24 cellular contexts compared by ENCODE assay signal in genomic region chr1:25531082-25531461, GRCh38. TPM values are rescaled to one million over a fixed set of nuclear protein-coding genes. Genes with fewer than 3 reads are reported as not detected.
A peak's percentile ranks its signal among the peaks of the same experiment; 100 is the strongest.
DNase-seq lines count a peak whose midpoint lies in the region; ATAC-seq and TF ChIP-seq lines count a peak whose summit lies in the region.
"Had no signal": no experiment of that assay in that cellular context is flagged by ENCODE, and none has a peak within 500 bp of the region (broad histone marks: within the 10 kb centered on the region; RNA-seq: fewer than 3 reads in every experiment).

No MANE protein-coding gene starts in this region.

- WGBS in neuronal stem cell (ENCODE audit: extremely low coverage in 2 of 2, insufficient read length in 2 of 2, insufficient replicate concordance in 1 of 2), 2 donors, result no CpG with 5 or more reads among the region's 11 CpGs
- no CpG with 5 or more reads among the region's 11 CpGs for WGBS in trophoblast cell (ENCODE audit: extremely low coverage, insufficient coverage, insufficient read length)

- H3K9ac ChIP-seq in neuronal stem cell (ENCODE audit: low read depth, low read length, poor library complexity) (no peak overlapping the region), trophoblast cell (ENCODE audit: low read length) (no peak overlapping the region)
- H3K9ac ChIP-seq: BLaER1 treated with 17β-estradiol and CSF1 and Interleukin-3, amounts not matched to agents 10 nM and 100 nM; GM23248 had no signal

- no peak overlapping the region for H4K12ac ChIP-seq in trophoblast cell (ENCODE audit: low read depth, low read length)

- H3K36me3 ChIP-seq in neuronal stem cell (replicated peaks in 1 of 2; ENCODE audit: control insufficient read depth in 2 of 2, insufficient read depth in 2 of 2, low read length in 2 of 2) (no peaks in the 10 kb centered on the region), upper lobe of right lung (no peaks in the 10 kb centered on the region), trophoblast cell (ENCODE audit: control insufficient read depth in 1 of 2, insufficient read depth in 2 of 2, low read length in 2 of 2) (no peaks in the 10 kb centered on the region)
- H3K36me3 ChIP-seq: BLaER1 treated with 17β-estradiol and CSF1 and Interleukin-3, amounts not matched to agents 10 nM and 100 nM had no signal

- H3K27ac ChIP-seq in neuronal stem cell (replicated peaks; ENCODE audit: low read length) (no peak overlapping the region), upper lobe of right lung (no peak overlapping the region), trophoblast cell (ENCODE audit: low read depth, low read length) (no peak overlapping the region)
- H3K27ac ChIP-seq: 22Rv1; BLaER1 treated with 17β-estradiol and CSF1 and Interleukin-3, amounts not matched to agents 10 nM and 100 nM; GM23248; HL-60 had no signal

- H3K9me3 Mint-ChIP-seq in activated naive CD4-positive, alpha-beta T cell treated with anti-CD3 and anti-CD28 coated beads, Interleukin-2, amount 10 ng/mL, durations not matched to agents 7 days and 5 days, result no peaks in the 10 kb centered on the region
- no peaks in the 10 kb centered on the region for H3K9me3 Mint-ChIP-seq in activated naive CD4-positive, alpha-beta T cell treated with anti-CD3 and anti-CD28 coated beads for 36 hours
- H3K9me3 Mint-ChIP-seq in natural killer cell treated with Interleukin-12 subunit alpha and Interleukin-12 subunit beta and Interleukin-15 and Interleukin-18, amount 100 ng/mL, for 72 hours, result no peaks in the 10 kb centered on the region
- H3K9me3 Mint-ChIP-seq in natural killer cell, result no peaks in the 10 kb centered on the region
- H3K9me3 Mint-ChIP-seq: CD8-positive, alpha-beta T cell had no signal

- no peak for DNase-seq in activated naive CD4-positive, alpha-beta T cell treated with anti-CD3 and anti-CD28 coated beads, Interleukin-2, amount 10 ng/mL, durations not matched to agents 7 days and 5 days
- no peak for DNase-seq in activated naive CD4-positive, alpha-beta T cell treated with anti-CD3 and anti-CD28 coated beads for 36 hours
- peak; percentile 48 for DNase-seq in natural killer cell treated with Interleukin-12 subunit alpha and Interleukin-12 subunit beta and Interleukin-15 and Interleukin-18, amount 100 ng/mL, for 72 hours (ENCODE audit: low spot score)
- DNase-seq in natural killer cell (no peak), neuronal stem cell (ENCODE audit: low spot score) (no peak), upper lobe of right lung (no peak), trophoblast cell (no peak)
- DNase-seq: CD8-positive, alpha-beta T cell; DMS153; GM23248; HCEC 1CT; KBM-7; MM.1S; NCI-H1048; NCI-H1417 treated with DMSO at 0.1 percent for 48 hours; NCI-H187 treated with DMSO at 0.1 percent for 48 hours; NCI-H2227 treated with DMSO at 0.1 percent for 48 hours; NCI-H510A treated with DMSO at 0.1 percent for 48 hours; NCI-H748 treated with DMSO at 0.1 percent for 48 hours; SHP77 treated with DMSO at 0.1 percent for 48 hours had no signal

- no peak for TF ChIP-seq CTCF in natural killer cell (IDR thresholded peaks at IDR 0.05)
- TF ChIP-seq CTCF in upper lobe of right lung (IDR thresholded peaks at IDR 0.05), result no peak

- no peak overlapping the region for H3K23ac ChIP-seq in neuronal stem cell (ENCODE audit: low read depth, low read length, poor library complexity)
- no peak overlapping the region for H3K23ac ChIP-seq in trophoblast cell (ENCODE audit: low read length)

- H3K27ac Mint-ChIP-seq in activated naive CD4-positive, alpha-beta T cell treated with anti-CD3 and anti-CD28 coated beads, Interleukin-2, amount 10 ng/mL, durations not matched to agents 7 days and 5 days, result peak overlapping the region; percentile 43
- H3K27ac Mint-ChIP-seq in activated naive CD4-positive, alpha-beta T cell treated with anti-CD3 and anti-CD28 coated beads for 36 hours, result no peak overlapping the region
- H3K27ac Mint-ChIP-seq in natural killer cell treated with Interleukin-12 subunit alpha and Interleukin-12 subunit beta and Interleukin-15 and Interleukin-18, amount 100 ng/mL, for 72 hours, result no peak overlapping the region
- no peak overlapping the region for H3K27ac Mint-ChIP-seq in natural killer cell
- H3K27ac Mint-ChIP-seq: CD8-positive, alpha-beta T cell had no signal

- H3K4me3 Mint-ChIP-seq in activated naive CD4-positive, alpha-beta T cell treated with anti-CD3 and anti-CD28 coated beads, Interleukin-2, amount 10 ng/mL, durations not matched to agents 7 days and 5 days, result no peak overlapping the region
- H3K4me3 Mint-ChIP-seq in activated naive CD4-positive, alpha-beta T cell treated with anti-CD3 and anti-CD28 coated beads for 36 hours, result no peak overlapping the region
- H3K4me3 Mint-ChIP-seq in natural killer cell treated with Interleukin-12 subunit alpha and Interleukin-12 subunit beta and Interleukin-15 and Interleukin-18, amount 100 ng/mL, for 72 hours, result no peak overlapping the region
- no peak overlapping the region for H3K4me3 Mint-ChIP-seq in natural killer cell
- H3K4me3 Mint-ChIP-seq: CD8-positive, alpha-beta T cell had no signal

- H2BK120ac ChIP-seq in neuronal stem cell (ENCODE audit: low read depth, low read length) (no peak overlapping the region), trophoblast cell (ENCODE audit: insufficient read depth, low read length, poor library complexity) (no peak overlapping the region)

- H2BK5ac ChIP-seq in neuronal stem cell (ENCODE audit: low read length) (no peak overlapping the region), trophoblast cell (ENCODE audit: low read depth, low read length, poor library complexity) (no peak overlapping the region)

- no peaks in the 10 kb centered on the region for H3K79me2 ChIP-seq in trophoblast cell (ENCODE audit: control insufficient read depth, insufficient read depth, low read length, poor library complexity)

- H3K36me3 Mint-ChIP-seq in activated naive CD4-positive, alpha-beta T cell treated with anti-CD3 and anti-CD28 coated beads, Interleukin-2, amount 10 ng/mL, durations not matched to agents 7 days and 5 days, result no peaks in the 10 kb centered on the region
- H3K36me3 Mint-ChIP-seq in activated naive CD4-positive, alpha-beta T cell treated with anti-CD3 and anti-CD28 coated beads for 36 hours (ENCODE audit: low read depth), result no peaks in the 10 kb centered on the region
- no peaks in the 10 kb centered on the region for H3K36me3 Mint-ChIP-seq in natural killer cell treated with Interleukin-12 subunit alpha and Interleukin-12 subunit beta and Interleukin-15 and Interleukin-18, amount 100 ng/mL, for 72 hours
- no peaks in the 10 kb centered on the region for H3K36me3 Mint-ChIP-seq in natural killer cell
- H3K36me3 Mint-ChIP-seq: CD8-positive, alpha-beta T cell had no signal

- H3K18ac ChIP-seq in neuronal stem cell (ENCODE audit: low read length), result peak overlapping the region; percentile 76
- no peak overlapping the region for H3K18ac ChIP-seq in trophoblast cell (ENCODE audit: low read length)

- no peaks in the 10 kb centered on the region for H3K9me3 ChIP-seq in neuronal stem cell (replicated peaks in 1 of 2; ENCODE audit: control insufficient read depth in 2 of 2, insufficient read depth in 1 of 2, low read depth in 1 of 2, low read length in 2 of 2)
- no peaks in the 10 kb centered on the region for H3K9me3 ChIP-seq in upper lobe of right lung
- H3K9me3 ChIP-seq in trophoblast cell (ENCODE audit: insufficient read depth, low read depth, low read length), result no peaks in the 10 kb centered on the region
- H3K9me3 ChIP-seq: BLaER1 treated with 17β-estradiol and CSF1 and Interleukin-3, amounts not matched to agents 10 nM and 100 nM had no signal

- no peak overlapping the region for H4K91ac ChIP-seq in neuronal stem cell (ENCODE audit: low read depth, low read length, poor library complexity)
- no peak overlapping the region for H4K91ac ChIP-seq in trophoblast cell (ENCODE audit: low read depth, low read length)

- H3K79me1 ChIP-seq in neuronal stem cell (ENCODE audit: low read depth, low read length) (no peaks in the 10 kb centered on the region), trophoblast cell (ENCODE audit: low read length) (no peaks in the 10 kb centered on the region)

- H3K4me2 ChIP-seq in neuronal stem cell (ENCODE audit: insufficient read depth, low read length, poor library complexity, severe bottlenecking), result no peak overlapping the region
- no peak overlapping the region for H3K4me2 ChIP-seq in trophoblast cell (ENCODE audit: low read length)
- H3K4me2 ChIP-seq: BLaER1 treated with 17β-estradiol and CSF1 and Interleukin-3, amounts not matched to agents 10 nM and 100 nM had no signal

- peak overlapping the region; percentile 59 for H2BK15ac ChIP-seq in neuronal stem cell (ENCODE audit: low read length)

- H3K14ac ChIP-seq in neuronal stem cell (ENCODE audit: low read length) (peak overlapping the region; percentile 17), trophoblast cell (ENCODE audit: low read length) (no peak overlapping the region)

- intact Hi-C loops in activated naive CD4-positive, alpha-beta T cell treated with anti-CD3 and anti-CD28 coated beads for 36 hours (cut with micrococcal nuclease), result no loop called here
- intact Hi-C loops in natural killer cell (cut with micrococcal nuclease), result no loop called here
- intact Hi-C loops in upper lobe of right lung (cut with DNase I), result no loop called here

- H3K27me3 Mint-ChIP-seq in activated naive CD4-positive, alpha-beta T cell treated with anti-CD3 and anti-CD28 coated beads, Interleukin-2, amount 10 ng/mL, durations not matched to agents 7 days and 5 days, result peaks cover 55% of the 10 kb centered on the region
- no peaks in the 10 kb centered on the region for H3K27me3 Mint-ChIP-seq in activated naive CD4-positive, alpha-beta T cell treated with anti-CD3 and anti-CD28 coated beads for 36 hours (ENCODE audit: low read depth)
- peaks cover 0 to 7% of the 10 kb centered on the region in 2 donors for H3K27me3 Mint-ChIP-seq in natural killer cell treated with Interleukin-12 subunit alpha and Interleukin-12 subunit beta and Interleukin-15 and Interleukin-18, amount 100 ng/mL, for 72 hours
- no peaks in the 10 kb centered on the region for H3K27me3 Mint-ChIP-seq in natural killer cell (ENCODE audit: low read depth in 2 of 2)

- H4K8ac ChIP-seq in neuronal stem cell (ENCODE audit: low read depth, low read length) (no peak overlapping the region), trophoblast cell (ENCODE audit: low read depth, low read length) (no peak overlapping the region)

- peak overlapping the region; percentile 14 for H2AK5ac ChIP-seq in neuronal stem cell (ENCODE audit: low read depth, low read length)
- H2AK5ac ChIP-seq in trophoblast cell (ENCODE audit: low read length), result no peak overlapping the region

- H3K4me1 ChIP-seq in neuronal stem cell (ENCODE audit: control insufficient read depth in 2 of 2, insufficient read depth in 1 of 2, low read depth in 1 of 2, low read length in 2 of 2), result peaks cover 0 to 3% of the 10 kb centered on the region in 2 donors
- no peaks in the 10 kb centered on the region for H3K4me1 ChIP-seq in upper lobe of right lung
- no peaks in the 10 kb centered on the region for H3K4me1 ChIP-seq in trophoblast cell (ENCODE audit: control insufficient read depth in 1 of 2, insufficient read depth in 2 of 2, low read length in 2 of 2)

- no peak overlapping the region for H2AFZ ChIP-seq in neuronal stem cell (ENCODE audit: low read length)
- H2AFZ ChIP-seq in trophoblast cell (ENCODE audit: insufficient read depth, low read length, poor library complexity), result no peak overlapping the region
- H2AFZ ChIP-seq: GM23248 had no signal

- H3K4ac ChIP-seq in neuronal stem cell (ENCODE audit: low read length) (no peak overlapping the region), trophoblast cell (ENCODE audit: low read depth, low read length) (no peak overlapping the region)

- H3K4me1 Mint-ChIP-seq in activated naive CD4-positive, alpha-beta T cell treated with anti-CD3 and anti-CD28 coated beads, Interleukin-2, amount 10 ng/mL, durations not matched to agents 7 days and 5 days, result no peaks in the 10 kb centered on the region
- no peaks in the 10 kb centered on the region for H3K4me1 Mint-ChIP-seq in activated naive CD4-positive, alpha-beta T cell treated with anti-CD3 and anti-CD28 coated beads for 36 hours (ENCODE audit: low read depth)
- H3K4me1 Mint-ChIP-seq in natural killer cell treated with Interleukin-12 subunit alpha and Interleukin-12 subunit beta and Interleukin-15 and Interleukin-18, amount 100 ng/mL, for 72 hours (ENCODE audit: low read depth in 2 of 2), result peaks cover 0 to 6% of the 10 kb centered on the region in 2 donors
- no peaks in the 10 kb centered on the region for H3K4me1 Mint-ChIP-seq in natural killer cell

- peaks cover 0 to 21% (median 2%) of the 10 kb centered on the region in 3 experiments for H3K27me3 ChIP-seq in neuronal stem cell (ENCODE audit: control insufficient read depth in 3 of 3, insufficient read depth in 3 of 3, low read depth in 1 of 3, low read length in 3 of 3)
- no peaks in the 10 kb centered on the region for H3K27me3 ChIP-seq in upper lobe of right lung
- H3K27me3 ChIP-seq in trophoblast cell (ENCODE audit: insufficient read depth, low read length), result no peaks in the 10 kb centered on the region
- H3K27me3 ChIP-seq: BLaER1 treated with 17β-estradiol and CSF1 and Interleukin-3, amounts not matched to agents 10 nM and 100 nM had no signal

- no peak overlapping the region for H3K4me3 ChIP-seq in neuronal stem cell (ENCODE audit: low read length in 2 of 2)
- H3K4me3 ChIP-seq in upper lobe of right lung, result no peak overlapping the region
- H3K4me3 ChIP-seq in trophoblast cell (ENCODE audit: low read depth, low read length), result no peak overlapping the region
- H3K4me3 ChIP-seq: BLaER1 treated with 17β-estradiol and CSF1 and Interleukin-3, amounts not matched to agents 10 nM and 100 nM; GM23248 had no signal

- no peak for ATAC-seq in natural killer cell treated with Interleukin-12 subunit alpha and Interleukin-12 subunit beta and Interleukin-15 and Interleukin-18, amount 100 ng/mL, for 72 hours
- no peak for ATAC-seq in natural killer cell
- peak; percentile 37 for ATAC-seq in upper lobe of right lung
- ATAC-seq in GM18870 (IDR thresholded peaks at IDR 0.05; ENCODE audit: unreplicated experiment), result no peak
- ATAC-seq: CD8-positive, alpha-beta T cell had no signal

- CTCF ChIA-PET in activated naive CD4-positive, alpha-beta T cell treated with anti-CD3 and anti-CD28 coated beads, Interleukin-2, amount 10 ng/mL, durations not matched to agents 7 days and 5 days (lab: Charles Lee), result no interaction called here
- CTCF ChIA-PET in activated naive CD4-positive, alpha-beta T cell treated with anti-CD3 and anti-CD28 coated beads for 36 hours (lab: Charles Lee), result no interaction called here

- H2BK12ac ChIP-seq in neuronal stem cell (ENCODE audit: low read length), result no peak overlapping the region
- H2BK12ac ChIP-seq in trophoblast cell (ENCODE audit: low read length), result no peak overlapping the region

RNA-seq across cellular contexts. Expression of gene LDLRAP1, which starts 12.3 kb away (rescaled TPM):
- total RNA-seq in activated naive CD4-positive, alpha-beta T cell treated with anti-CD3 and anti-CD28 coated beads for 36 hours, result 10 to 100 TPM; 19.1 to 19.7 TPM
- total RNA-seq in natural killer cell treated with Interleukin-12 subunit alpha and Interleukin-12 subunit beta and Interleukin-15 and Interleukin-18, amount 100 ng/mL, for 72 hours, result 1 to 10 TPM; 2.4 to 4.1 TPM
- total RNA-seq in natural killer cell (10 to 100 TPM; 25.2 to 34.0 (median 27.4) TPM), upper lobe of right lung (35.1 TPM)
- 5.0 TPM for polyA plus RNA-seq in neuronal stem cell (2013, experiment 1 of 2)
- 5.4 TPM for polyA plus RNA-seq in neuronal stem cell (2013, experiment 2 of 2)
- 4.2 and 4.4 TPM in 2 replicates for polyA plus RNA-seq in trophoblast cell (2013)
